12 cellular contexts compared by ENCODE assay signal in the genomic region with DNA sequence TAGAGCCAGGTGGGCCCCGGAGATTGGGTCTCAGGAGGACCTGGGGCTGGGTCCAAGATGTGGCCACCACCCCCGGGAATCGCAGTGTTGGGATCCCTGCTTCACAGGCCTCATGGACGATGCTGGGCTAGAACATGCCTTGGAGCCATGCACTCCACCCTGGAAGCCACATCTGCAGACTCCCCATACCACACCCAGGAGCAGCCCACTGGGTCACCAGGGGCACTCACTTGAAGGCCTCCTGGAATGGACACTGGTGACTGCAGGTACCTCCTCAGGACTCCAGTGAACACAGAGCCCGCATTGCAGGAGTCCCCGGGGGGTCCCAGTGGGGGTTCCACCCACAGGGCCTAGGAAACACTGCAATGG. TPM values are rescaled to one million over a fixed set of nuclear protein-coding genes. Genes with fewer than 3 reads are reported as not detected.
DNase-seq lines count a peak whose midpoint lies in the region; ATAC-seq and TF ChIP-seq lines count a peak whose summit lies in the region.
"Had no signal": no experiment of that assay in that cellular context is flagged by ENCODE, and none has a peak within 500 bp of the region (broad histone marks: within the 10 kb centered on the region; RNA-seq: fewer than 3 reads in every experiment).

No MANE protein-coding gene starts in this region.

- intact Hi-C loops in testis (cut with DNase I; ENCODE audit: low total_unique reads): no loop called here

- H3K9ac ChIP-seq in Loucy (ENCODE audit: low read depth, low read length, poor library complexity, severe bottlenecking): peak overlapping the region; percentile 70

- ATAC-seq in activated CD8-positive, alpha-beta memory T cell treated with anti-CD3 and anti-CD28 coated beads, Interleukin-2, amount 10 ng/mL, durations not matched to agents 7 days and 5 days: no peak
- ATAC-seq in GM18867 (IDR thresholded peaks at IDR 0.05; ENCODE audit: unreplicated experiment): no peak
- ATAC-seq: body of pancreas had no signal

- H3K9me3 Mint-ChIP-seq in activated CD8-positive, alpha-beta memory T cell treated with anti-CD3 and anti-CD28 coated beads, Interleukin-2, amount 10 ng/mL, durations not matched to agents 7 days and 5 days (ENCODE audit: low read depth): no peaks in the 10 kb centered on the region

- H3K27ac Mint-ChIP-seq in activated CD8-positive, alpha-beta memory T cell treated with anti-CD3 and anti-CD28 coated beads, Interleukin-2, amount 10 ng/mL, durations not matched to agents 7 days and 5 days: peak overlapping the region; percentile 78

- H3K9me3 ChIP-seq in Loucy (ENCODE audit: insufficient read depth, low read depth, low read length) (no peaks in the 10 kb centered on the region), testis (no peaks in the 10 kb centered on the region)
- H3K9me3 ChIP-seq: body of pancreas, vagina had no signal

- H3K36me3 ChIP-seq in Loucy (ENCODE audit: insufficient read depth, low read length) (peaks cover 17% of the 10 kb centered on the region; the same call in 1 of the 2 replicates), testis (ENCODE audit: low read depth, missing control alignments) (no peaks in the 10 kb centered on the region)
- H3K36me3 ChIP-seq: vagina had no signal

- H3K27ac ChIP-seq in coronary artery (no peak overlapping the region), skin epidermis (peak overlapping the region in 14 of 21 experiments; percentile 18 to 89 (median 63)), testis (no peak overlapping the region)
- H3K27ac ChIP-seq: body of pancreas, vagina had no signal

- peaks cover 54% of the 10 kb centered on the region; the same call in 1 of the 2 replicates for H3K79me2 ChIP-seq in Loucy (ENCODE audit: insufficient read depth, low read length)

- TF ChIP-seq POLR2A in testis (IDR thresholded peaks at IDR 0.05): no peak

- no peaks in the 10 kb centered on the region for H3K9me2 ChIP-seq in Loucy (replicated peaks; ENCODE audit: low read depth, low read length)

- no peaks in the 10 kb centered on the region; the same call in 1 of the 2 replicates for H3F3A ChIP-seq in Loucy (ENCODE audit: low read depth)

- H3K4me1 ChIP-seq in Loucy (ENCODE audit: insufficient read depth, low read length, poor library complexity, severe bottlenecking): peaks cover 46% of the 10 kb centered on the region
- H3K4me1 ChIP-seq in testis: peaks cover 30% of the 10 kb centered on the region

- no peak for DNase-seq in activated CD8-positive, alpha-beta memory T cell treated with anti-CD3 and anti-CD28 coated beads, Interleukin-2, amount 10 ng/mL, durations not matched to agents 7 days and 5 days
- DNase-seq in activated CD8-positive, alpha-beta memory T cell treated with anti-CD3 and anti-CD28 coated beads for 24 hours: no peak
- DNase-seq in coronary artery (ENCODE audit: low spot score) (no peak), testis (no peak), middle frontal gyrus (ENCODE audit: extremely low spot score, low spot score) (no peak)
- DNase-seq: activated CD4-positive, CD25-positive, alpha-beta regulatory T cell; MM.1S had no signal

- CTCF ChIA-PET in activated CD8-positive, alpha-beta memory T cell treated with anti-CD3 and anti-CD28 coated beads, Interleukin-2, amount 10 ng/mL, durations not matched to agents 7 days and 5 days (lab: Charles Lee): interaction anchor here (0.7 to 1.6 kb wide), 3 partner anchors 16 to 91 kb away, joined by 3 read pairs; no protein-coding TSS in a partner anchor

- H3K27me3 Mint-ChIP-seq in activated CD8-positive, alpha-beta memory T cell treated with anti-CD3 and anti-CD28 coated beads, Interleukin-2, amount 10 ng/mL, durations not matched to agents 7 days and 5 days: no peaks in the 10 kb centered on the region

- peak overlapping the region; percentile 81 for H3K4me2 ChIP-seq in Loucy (ENCODE audit: low read depth, low read length, poor library complexity, severe bottlenecking)

- no peaks in the 10 kb centered on the region for H4K20me1 ChIP-seq in Loucy (ENCODE audit: insufficient read depth, low read length, poor library complexity, severe bottlenecking)

- H3K27me3 ChIP-seq in Loucy (ENCODE audit: insufficient read depth, low read length, poor library complexity, severe bottlenecking): no peaks in the 10 kb centered on the region
- H3K27me3 ChIP-seq in testis: no peaks in the 10 kb centered on the region
- H3K27me3 ChIP-seq: body of pancreas, vagina had no signal

- no peak overlapping the region for H2AFZ ChIP-seq in Loucy (ENCODE audit: low read length)

- no peaks in the 10 kb centered on the region for H3K36me3 Mint-ChIP-seq in activated CD8-positive, alpha-beta memory T cell treated with anti-CD3 and anti-CD28 coated beads, Interleukin-2, amount 10 ng/mL, durations not matched to agents 7 days and 5 days

- peak overlapping the region; percentile 69 for H3K4me3 ChIP-seq in Loucy (ENCODE audit: low read length, poor library complexity, severe bottlenecking)
- peak overlapping the region; percentile 22 for H3K4me3 ChIP-seq in coronary artery
- peak overlapping the region in 1 of 7 experiments; percentile 15 for H3K4me3 ChIP-seq in skin epidermis
- H3K4me3 ChIP-seq in testis: no peak overlapping the region
- H3K4me3 ChIP-seq: body of pancreas had no signal

- TF ChIP-seq CTCF in Loucy (conservative IDR thresholded peaks at IDR 0.05; ENCODE audit: low read length) (no peak), coronary artery (IDR thresholded peaks at IDR 0.05) (no peak), testis (IDR thresholded peaks at IDR 0.05) (no peak)

- WGBS in testis, 2 donors: 60 to 73% methylated on average over 3 to 6 of the region's 6 CpGs

- H3K4me1 Mint-ChIP-seq in activated CD8-positive, alpha-beta memory T cell treated with anti-CD3 and anti-CD28 coated beads, Interleukin-2, amount 10 ng/mL, durations not matched to agents 7 days and 5 days: peaks cover 48% of the 10 kb centered on the region

- peak overlapping the region; percentile 10 for H3K4me3 Mint-ChIP-seq in activated CD8-positive, alpha-beta memory T cell treated with anti-CD3 and anti-CD28 coated beads, Interleukin-2, amount 10 ng/mL, durations not matched to agents 7 days and 5 days

RNA-seq across cellular contexts. Expression of a gene that starts 25.0 kb away (rescaled TPM):
- 1 to 10 TPM; 1.4 to 2.5 TPM for total RNA-seq in activated CD8-positive, alpha-beta memory T cell treated with anti-CD3 and anti-CD28 coated beads, Interleukin-2, amount 10 ng/mL, durations not matched to agents 7 days and 5 days
- total RNA-seq in testis: 1 to 10 TPM; 5.1 to 6.1 TPM
- 2.1 TPM for polyA plus RNA-seq in testis (ENCODE audit: insufficient read depth, low read depth, low replicate concordance)

Comparison
In these comparisons a context has a peak if more than half of its experiments do, and no peak if none do; other contexts are left out.
1. H3K4me3 ChIP-seq: peak in Loucy (single experiment) and coronary artery (single experiment); none in testis (0 of 2).
2. H3K27ac ChIP-seq: peak in skin epidermis (14 of 21); none in coronary artery (0 of 2) and testis (0 of 2).